ENCODE assay signal across 22 cellular contexts in genomic region chr17:80058311-80058955, GRCh38. TPM values are rescaled to one million over a fixed set of nuclear protein-coding genes. Genes with fewer than 3 reads are reported as not detected.
DNase-seq lines count a peak whose midpoint lies in the region; ATAC-seq, FAIRE-seq and TF ChIP-seq lines count a peak whose summit lies in the region.
"Had no signal": no experiment of that assay in that cellular context is flagged by ENCODE, and none has a peak within 500 bp of the region (broad histone marks: within the 10 kb centered on the region; RNA-seq: fewer than 3 reads in every experiment).

No MANE protein-coding gene starts in this region.

- TF ChIP-seq CTCF in K562 (IDR thresholded peaks at IDR 0.05 in 2 of 3, conservative IDR thresholded peaks at IDR 0.05 in 1 of 3; ENCODE audit: insufficient read depth in 2 of 3, low read depth in 1 of 3, low read length in 3 of 3) (no peak), osteoblast (IDR thresholded peaks at IDR 0.05; ENCODE audit: extremely low read depth, low read depth, low read length) (no peak)

- H4K20me1 ChIP-seq in K562 (replicated peaks; ENCODE audit: control insufficient read depth, insufficient read depth, low read length) (no peaks in the 10 kb centered on the region), osteoblast (ENCODE audit: insufficient read depth, low read length) (no peaks in the 10 kb centered on the region)
- H4K20me1 ChIP-seq: BLaER1 treated with 17β-estradiol and CSF1 and Interleukin-3, amounts not matched to agents 10 nM and 100 nM had no signal

- H3K79me2 ChIP-seq in K562 (ENCODE audit: control insufficient read depth, insufficient read depth, low read length), result no peaks in the 10 kb centered on the region
- H3K79me2 ChIP-seq in osteoblast (ENCODE audit: insufficient read depth, low read length), result no peaks in the 10 kb centered on the region

- H3K4me1 Mint-ChIP-seq in activated T-helper 2 cell treated with anti-CD3 and anti-CD28 coated beads, Interferon-gamma antibody, Interleukin-2, Interleukin-4, amounts not matched to agents 10 μg/mL and 5 μg/mL and 100 μg/mL, durations not matched to agents 14 hours and 24 hours and 36 hours (ENCODE audit: low read depth), result no peaks in the 10 kb centered on the region
- H3K4me1 Mint-ChIP-seq: CD8-positive, alpha-beta memory T cell had no signal

- H3K9me1 ChIP-seq in K562 (ENCODE audit: control insufficient read depth, insufficient read depth, low read length), result no peaks in the 10 kb centered on the region

- H3K9me3 Mint-ChIP-seq in activated T-helper 2 cell treated with anti-CD3 and anti-CD28 coated beads, Interferon-gamma antibody, Interleukin-2, Interleukin-4, amounts not matched to agents 10 μg/mL and 5 μg/mL and 100 μg/mL, durations not matched to agents 14 hours and 24 hours and 36 hours, result no peaks in the 10 kb centered on the region
- H3K9me3 Mint-ChIP-seq: CD14-positive monocyte; CD4-positive, alpha-beta T cell; CD8-positive, alpha-beta memory T cell had no signal

- no peak overlapping the region; a peak in 1 of 4 replicates for H3K9ac ChIP-seq in K562 (ENCODE audit: insufficient read depth in 1 of 2, low read depth in 2 of 2, low read length in 2 of 2)
- H3K9ac ChIP-seq: GM23248 had no signal

- intact Hi-C loops in K562 (cut with micrococcal nuclease), result no loop called here
- intact Hi-C loops in activated T-helper 2 cell treated with anti-CD3 and anti-CD28 coated beads, Interferon-gamma antibody, Interleukin-2, Interleukin-4, amounts not matched to agents 10 μg/mL and 5 μg/mL and 100 μg/mL, durations not matched to agents 14 hours and 24 hours and 36 hours (cut with micrococcal nuclease), result no loop called here

- H3K4me1 ChIP-seq in K562 (replicated peaks in 1 of 2; ENCODE audit: control insufficient read depth in 2 of 2, insufficient read depth in 2 of 2, low read length in 2 of 2) (no peaks in the 10 kb centered on the region), osteoblast (ENCODE audit: insufficient read depth, low read length) (no peaks in the 10 kb centered on the region)
- H3K4me1 ChIP-seq: BE2C had no signal

- 10% methylated on average over 26 of the region's 28 CpGs for WGBS in K562 (ENCODE audit: insufficient coverage, low coverage, missing lambda C conversion rate)

- H3K4me3 Mint-ChIP-seq in activated T-helper 2 cell treated with anti-CD3 and anti-CD28 coated beads, Interferon-gamma antibody, Interleukin-2, Interleukin-4, amounts not matched to agents 10 μg/mL and 5 μg/mL and 100 μg/mL, durations not matched to agents 14 hours and 24 hours and 36 hours (ENCODE audit: low read depth), result no peak overlapping the region
- H3K4me3 Mint-ChIP-seq: CD14-positive monocyte; CD4-positive, alpha-beta T cell; CD8-positive, alpha-beta memory T cell had no signal

- H2AFZ ChIP-seq in K562 (ENCODE audit: low read depth, low read length), result no peak overlapping the region
- no peak overlapping the region for H2AFZ ChIP-seq in osteoblast (ENCODE audit: low read length)
- H2AFZ ChIP-seq: GM23248 had no signal

- CTCF ChIA-PET in K562 (lab: Yijun Ruan, JAX; ENCODE audit: low intra/inter-chr PET ratio), result no interaction called here

- H3K27me3 ChIP-seq in K562 (ENCODE audit: control insufficient read depth in 2 of 2, insufficient read depth in 2 of 2, low read length in 2 of 2) (peaks cover 35 to 55% of the 10 kb centered on the region in 2 experiments), osteoblast (ENCODE audit: insufficient read depth, low read length) (no peaks in the 10 kb centered on the region)
- H3K27me3 ChIP-seq: BE2C; BLaER1 treated with 17β-estradiol and CSF1 and Interleukin-3, amounts not matched to agents 10 nM and 100 nM had no signal

- H3K27me3 Mint-ChIP-seq in activated T-helper 2 cell treated with anti-CD3 and anti-CD28 coated beads, Interferon-gamma antibody, Interleukin-2, Interleukin-4, amounts not matched to agents 10 μg/mL and 5 μg/mL and 100 μg/mL, durations not matched to agents 14 hours and 24 hours and 36 hours (ENCODE audit: low read depth), result peaks cover 3% of the 10 kb centered on the region
- H3K27me3 Mint-ChIP-seq: CD4-positive, alpha-beta T cell had no signal

- H3K9me3 ChIP-seq in K562 (replicated peaks; ENCODE audit: control insufficient read depth, insufficient read depth, low read depth, low read length) (no peaks in the 10 kb centered on the region), osteoblast (ENCODE audit: low read depth, low read length) (no peaks in the 10 kb centered on the region)
- H3K9me3 ChIP-seq: BE2C; BLaER1 treated with 17β-estradiol and CSF1 and Interleukin-3, amounts not matched to agents 10 nM and 100 nM had no signal

- H3K4me3 ChIP-seq in K562, result no peak overlapping the region
- no peak overlapping the region for H3K4me3 ChIP-seq in osteoblast (ENCODE audit: insufficient read depth, low read length)
- H3K4me3 ChIP-seq: BLaER1 treated with 17β-estradiol and CSF1 and Interleukin-3, amounts not matched to agents 10 nM and 100 nM; GM12878; GM23248 had no signal

- FAIRE-seq in K562 (lab: Jason Lieb, UNC), result no peak
- FAIRE-seq: A204.1, GM12878, GM19239, H1 had no signal

- in situ Hi-C loops in K562 (cut with MboI), result no loop called here

- H3K4me2 ChIP-seq in K562 (ENCODE audit: insufficient read depth, low read length) (no peak overlapping the region), osteoblast (ENCODE audit: insufficient read depth, low read length) (no peak overlapping the region)

- TF ChIP-seq RAD21 in K562 (CRISPR knock-in tag; conservative IDR thresholded peaks at IDR 0.05 in 1 of 2, IDR thresholded peaks at IDR 0.05 in 1 of 2), result no peak

- no peak for TF ChIP-seq POLR2A in K562 (conservative IDR thresholded peaks at IDR 0.05)

- peak; percentile 49; the same call in 1 of the 3 replicates for ATAC-seq in K562
- ATAC-seq: GM12878 had no signal

- no peak overlapping the region for H3K27ac Mint-ChIP-seq in activated T-helper 2 cell treated with anti-CD3 and anti-CD28 coated beads, Interferon-gamma antibody, Interleukin-2, Interleukin-4, amounts not matched to agents 10 μg/mL and 5 μg/mL and 100 μg/mL, durations not matched to agents 14 hours and 24 hours and 36 hours
- H3K27ac Mint-ChIP-seq: CD14-positive monocyte; CD4-positive, alpha-beta T cell; CD8-positive, alpha-beta memory T cell had no signal

- DNase-seq in DMS53 (lab: John Stamatoyannopoulos, UW) (peak; percentile 53), DMS53 treated with DMSO at 0.1 percent for 48 hours (lab: John Stamatoyannopoulos, UW; ENCODE audit: unreplicated experiment) (no peak), K562 (ENCODE audit: extremely low read depth in 1 of 4, low spot score in 3 of 4) (no peak), osteoblast (ENCODE audit: insufficient read length, low spot score, missing footprints) (peak; percentile 35), Ammon's horn (ENCODE audit: low spot score) (no peak)
- DNase-seq in activated T-helper 2 cell treated with anti-CD3 and anti-CD28 coated beads, Interferon-gamma antibody, Interleukin-2, Interleukin-4, amounts not matched to agents 10 μg/mL and 5 μg/mL and 100 μg/mL, durations not matched to agents 14 hours and 24 hours and 36 hours (ENCODE audit: low spot score), result no peak
- DNase-seq: BE2C; CD4-positive, alpha-beta T cell; CD8-positive, alpha-beta memory T cell; DMS79; EL; GDM1; GM23248; H7; HCEC 1CT had no signal

- H3K36me3 Mint-ChIP-seq in activated T-helper 2 cell treated with anti-CD3 and anti-CD28 coated beads, Interferon-gamma antibody, Interleukin-2, Interleukin-4, amounts not matched to agents 10 μg/mL and 5 μg/mL and 100 μg/mL, durations not matched to agents 14 hours and 24 hours and 36 hours (ENCODE audit: low read depth), result no peaks in the 10 kb centered on the region
- H3K36me3 Mint-ChIP-seq: CD14-positive monocyte; CD8-positive, alpha-beta memory T cell had no signal

- H3K27ac ChIP-seq in K562 (ENCODE audit: extremely low read depth, low read depth, low read length) (no peak overlapping the region), osteoblast (ENCODE audit: low read depth, low read length) (no peak overlapping the region)
- H3K27ac ChIP-seq: 22Rv1; BLaER1 treated with 17β-estradiol and CSF1 and Interleukin-3, amounts not matched to agents 10 nM and 100 nM; GM23248 had no signal

- TF ChIP-seq EP300 in K562 (IDR thresholded peaks at IDR 0.05; ENCODE audit: low read length), result no peak

- H3K36me3 ChIP-seq in K562 (ENCODE audit: control insufficient read depth, insufficient read depth, low read length) (no peaks in the 10 kb centered on the region), osteoblast (ENCODE audit: insufficient read depth, low read length) (no peaks in the 10 kb centered on the region)
- H3K36me3 ChIP-seq: BE2C; BLaER1 treated with 17β-estradiol and CSF1 and Interleukin-3, amounts not matched to agents 10 nM and 100 nM had no signal

- BruUV-seq in K562 (replicated peaks; lab: Mats Ljungman, UMichigan), result no TSS peak

- POLR2A ChIA-PET in K562 (lab: Yijun Ruan, JAX), result interaction anchor here (0.6 to 1.0 kb wide), 5 partner anchors 35 to 1029 kb away, joined by 3 to 6 read pairs (median 4); no protein-coding TSS in a partner anchor

RNA-seq across cellular contexts. Expression of gene CCDC40, which starts 22.0 kb away (rescaled TPM):
- total RNA-seq in K562 (2011; cell fraction: chromatin; rRNA removed; ENCODE audit: low replicate concordance), result 0.30 TPM in 1 of 2 replicates, not detected in the other
- total RNA-seq in K562 (2011; cell fraction: nucleolus; rRNA removed), result not detected in 2 replicates
- total RNA-seq in K562 (2011; cell fraction: nucleoplasm; rRNA removed), result not detected in 2 replicates
- total RNA-seq in K562 (2014; rRNA removed) (not detected in 2 replicates), K562 (2014; rRNA removed; fragmentation: Illumina TruSeq; extraction: Trizol) (not detected in 2 replicates), K562 (2015; rRNA removed; fragmentation: Illumina TruSeq; extraction: Trizol) (not detected in 2 replicates), K562 (2021) (0.33 TPM in 1 of 2 replicates, not detected in the other), osteoblast (8.3 and 11.8 TPM in 2 replicates)
- polyA plus RNA-seq in K562 (2011; rRNA removed) (0.07 TPM in 1 of 2 replicates, not detected in the other), K562 (2014; fragmentation: Illumina TruSeq; extraction: Trizol) (not detected in 2 replicates), K562 (2014; fragmentation: Nextera tagmentation; extraction: Ambion mirVana) (not detected), K562 (2014; rRNA removed) (not detected in 2 replicates)
- polyA plus RNA-seq in K562 (2011; cell fraction: cytosol; rRNA removed), result not detected in 2 replicates
- polyA plus RNA-seq in K562 (2011; cell fraction: nucleus; rRNA removed), result not detected in 2 replicates
- polyA plus RNA-seq in K562 (2012), result 0.05 TPM in 1 of 2 replicates, not detected in the other
- polyA minus RNA-seq in K562 (2011; rRNA and poly(A)+ RNA removed), result not detected in 2 replicates
- polyA minus RNA-seq in K562 (2011; cell fraction: cytosol; rRNA and poly(A)+ RNA removed), result not detected in 2 replicates
- polyA minus RNA-seq in K562 (2011; cell fraction: nucleus; rRNA and poly(A)+ RNA removed), result not detected in 2 replicates
- 0.18 TPM in 1 of 2 replicates, not detected in the other for total RNA-seq in activated T-helper 2 cell treated with anti-CD3 and anti-CD28 coated beads, Interferon-gamma antibody, Interleukin-2, Interleukin-4, amounts not matched to agents 10 μg/mL and 5 μg/mL and 100 μg/mL, durations not matched to agents 14 hours and 24 hours and 36 hours
- polyA plus RNA-seq: CD8-positive, alpha-beta memory T cell had no signal

RNA-seq across cellular contexts. Expression of gene TBC1D16, which starts 22.8 kb away (rescaled TPM):
- 0.05 and 0.69 TPM in 2 replicates for total RNA-seq in K562 (2011; cell fraction: chromatin; rRNA removed; ENCODE audit: low replicate concordance)
- 0.13 and 0.33 TPM in 2 replicates for total RNA-seq in K562 (2011; cell fraction: nucleolus; rRNA removed)
- 0.07 and 0.69 TPM in 2 replicates for total RNA-seq in K562 (2011; cell fraction: nucleoplasm; rRNA removed)
- total RNA-seq in K562 (2014; rRNA removed), result 0.45 TPM in 1 of 2 replicates, not detected in the other
- total RNA-seq in K562 (2014; rRNA removed; fragmentation: Illumina TruSeq; extraction: Trizol), result 0.04 TPM in 1 of 2 replicates, not detected in the other
- total RNA-seq in K562 (2015; rRNA removed; fragmentation: Illumina TruSeq; extraction: Trizol), result 0.04 TPM in 2 replicates
- 0.20 TPM in 2 replicates for total RNA-seq in K562 (2021)
- polyA plus RNA-seq in K562 (2011; rRNA removed), result 0.08 and 0.10 TPM in 2 replicates
- 0.01 and 0.07 TPM in 2 replicates for polyA plus RNA-seq in K562 (2011; cell fraction: cytosol; rRNA removed)
- 0.03 and 0.06 TPM in 2 replicates for polyA plus RNA-seq in K562 (2011; cell fraction: nucleus; rRNA removed)
- 0.10 and 0.24 TPM in 2 replicates for polyA plus RNA-seq in K562 (2012)
- polyA plus RNA-seq in K562 (2014; fragmentation: Illumina TruSeq; extraction: Trizol), result 0.01 and 0.11 TPM in 2 replicates
- polyA plus RNA-seq in K562 (2014; fragmentation: Nextera tagmentation; extraction: Ambion mirVana), result under 1 TPM; 0.01 TPM
- polyA plus RNA-seq in K562 (2014; rRNA removed), result 0.01 and 0.03 TPM in 2 replicates
- polyA minus RNA-seq in K562 (2011; rRNA and poly(A)+ RNA removed), result 0.07 and 0.12 TPM in 2 replicates
- not detected in 2 replicates for polyA minus RNA-seq in K562 (2011; cell fraction: cytosol; rRNA and poly(A)+ RNA removed)
- polyA minus RNA-seq in K562 (2011; cell fraction: nucleus; rRNA and poly(A)+ RNA removed), result 0.11 and 0.13 TPM in 2 replicates
- total RNA-seq in osteoblast, result 63.1 and 68.8 TPM in 2 replicates
- total RNA-seq in activated T-helper 2 cell treated with anti-CD3 and anti-CD28 coated beads, Interferon-gamma antibody, Interleukin-2, Interleukin-4, amounts not matched to agents 10 μg/mL and 5 μg/mL and 100 μg/mL, durations not matched to agents 14 hours and 24 hours and 36 hours, result 1.4 and 2.0 TPM in 2 replicates

RNA-seq across cellular contexts. Expression of gene GAA, which starts 42.9 kb away (rescaled TPM):
- 7.6 and 18.3 TPM in 2 replicates for total RNA-seq in K562 (2011; cell fraction: chromatin; rRNA removed; ENCODE audit: low replicate concordance)
- 11.8 and 20.2 TPM in 2 replicates for total RNA-seq in K562 (2011; cell fraction: nucleolus; rRNA removed)
- 9.5 and 13.4 TPM in 2 replicates for total RNA-seq in K562 (2011; cell fraction: nucleoplasm; rRNA removed)
- 6.1 and 6.4 TPM in 2 replicates for total RNA-seq in K562 (2014; rRNA removed)
- total RNA-seq in K562 (2014; rRNA removed; fragmentation: Illumina TruSeq; extraction: Trizol), result 1.1 and 1.2 TPM in 2 replicates
- total RNA-seq in K562 (2015; rRNA removed; fragmentation: Illumina TruSeq; extraction: Trizol), result 1.0 and 1.5 TPM in 2 replicates
- 3.8 and 4.0 TPM in 2 replicates for total RNA-seq in K562 (2021)
- polyA plus RNA-seq in K562 (2011; rRNA removed), result 1.7 and 2.6 TPM in 2 replicates
- polyA plus RNA-seq in K562 (2011; cell fraction: cytosol; rRNA removed), result 2.3 and 5.6 TPM in 2 replicates
- 14.5 and 29.7 TPM in 2 replicates for polyA plus RNA-seq in K562 (2011; cell fraction: nucleus; rRNA removed)
- polyA plus RNA-seq in K562 (2012), result 2.5 and 7.0 TPM in 2 replicates
- 1.9 TPM in 2 replicates for polyA plus RNA-seq in K562 (2014; fragmentation: Illumina TruSeq; extraction: Trizol)
- polyA plus RNA-seq in K562 (2014; fragmentation: Nextera tagmentation; extraction: Ambion mirVana), result under 1 TPM; 0.15 to 0.87 TPM
- 5.8 and 6.0 TPM in 2 replicates for polyA plus RNA-seq in K562 (2014; rRNA removed)
- 0.57 and 0.63 TPM in 2 replicates for polyA minus RNA-seq in K562 (2011; rRNA and poly(A)+ RNA removed)
- 1.3 and 1.6 TPM in 2 replicates for polyA minus RNA-seq in K562 (2011; cell fraction: cytosol; rRNA and poly(A)+ RNA removed)
- polyA minus RNA-seq in K562 (2011; cell fraction: nucleus; rRNA and poly(A)+ RNA removed), result 6.2 and 6.9 TPM in 2 replicates
- total RNA-seq in osteoblast, result 76.7 and 91.3 TPM in 2 replicates
- 23.6 and 26.1 TPM in 2 replicates for total RNA-seq in activated T-helper 2 cell treated with anti-CD3 and anti-CD28 coated beads, Interferon-gamma antibody, Interleukin-2, Interleukin-4, amounts not matched to agents 10 μg/mL and 5 μg/mL and 100 μg/mL, durations not matched to agents 14 hours and 24 hours and 36 hours

Comparison
In these comparisons a context has a peak if more than half of its experiments do, and no peak if none do; other contexts are left out.
1. DNase-seq: peak in DMS53 (single experiment) and osteoblast (single experiment); none in DMS53 treated with DMSO at 0.1 percent for 48 hours (single experiment), K562 (0 of 4), activated T-helper 2 cell treated with anti-CD3 and anti-CD28 coated beads, Interferon-gamma antibody, Interleukin-2, Interleukin-4, amounts not matched to agents 10 μg/mL and 5 μg/mL and 100 μg/mL, durations not matched to agents 14 hours and 24 hours and 36 hours (single experiment) and Ammon's horn (single experiment).
2. RNA of gene TBC1D16, which starts 22.8 kb away (total RNA-seq): 63.1 to 68.8 TPM in osteoblast; 1.4 to 2.0 TPM in activated T-helper 2 cell treated with anti-CD3 and anti-CD28 coated beads, Interferon-gamma antibody, Interleukin-2, Interleukin-4, amounts not matched to agents 10 μg/mL and 5 μg/mL and 100 μg/mL, durations not matched to agents 14 hours and 24 hours and 36 hours and 0.04 to 0.69 TPM in K562; every median in the first group is over 10 times any median in the second.